In genomic region chr4:56387023-56388001, GRCh38 we compare ENCODE assay signal across 8 cellular contexts. TPM values are rescaled to one million over a fixed set of nuclear protein-coding genes. Genes with fewer than 3 reads are reported as not detected.
A peak's percentile ranks its signal among the peaks of the same experiment; 100 is the strongest.
DNase-seq lines count a peak whose midpoint lies in the region; ATAC-seq lines count a peak whose summit lies in the region.

A gene with protein sequence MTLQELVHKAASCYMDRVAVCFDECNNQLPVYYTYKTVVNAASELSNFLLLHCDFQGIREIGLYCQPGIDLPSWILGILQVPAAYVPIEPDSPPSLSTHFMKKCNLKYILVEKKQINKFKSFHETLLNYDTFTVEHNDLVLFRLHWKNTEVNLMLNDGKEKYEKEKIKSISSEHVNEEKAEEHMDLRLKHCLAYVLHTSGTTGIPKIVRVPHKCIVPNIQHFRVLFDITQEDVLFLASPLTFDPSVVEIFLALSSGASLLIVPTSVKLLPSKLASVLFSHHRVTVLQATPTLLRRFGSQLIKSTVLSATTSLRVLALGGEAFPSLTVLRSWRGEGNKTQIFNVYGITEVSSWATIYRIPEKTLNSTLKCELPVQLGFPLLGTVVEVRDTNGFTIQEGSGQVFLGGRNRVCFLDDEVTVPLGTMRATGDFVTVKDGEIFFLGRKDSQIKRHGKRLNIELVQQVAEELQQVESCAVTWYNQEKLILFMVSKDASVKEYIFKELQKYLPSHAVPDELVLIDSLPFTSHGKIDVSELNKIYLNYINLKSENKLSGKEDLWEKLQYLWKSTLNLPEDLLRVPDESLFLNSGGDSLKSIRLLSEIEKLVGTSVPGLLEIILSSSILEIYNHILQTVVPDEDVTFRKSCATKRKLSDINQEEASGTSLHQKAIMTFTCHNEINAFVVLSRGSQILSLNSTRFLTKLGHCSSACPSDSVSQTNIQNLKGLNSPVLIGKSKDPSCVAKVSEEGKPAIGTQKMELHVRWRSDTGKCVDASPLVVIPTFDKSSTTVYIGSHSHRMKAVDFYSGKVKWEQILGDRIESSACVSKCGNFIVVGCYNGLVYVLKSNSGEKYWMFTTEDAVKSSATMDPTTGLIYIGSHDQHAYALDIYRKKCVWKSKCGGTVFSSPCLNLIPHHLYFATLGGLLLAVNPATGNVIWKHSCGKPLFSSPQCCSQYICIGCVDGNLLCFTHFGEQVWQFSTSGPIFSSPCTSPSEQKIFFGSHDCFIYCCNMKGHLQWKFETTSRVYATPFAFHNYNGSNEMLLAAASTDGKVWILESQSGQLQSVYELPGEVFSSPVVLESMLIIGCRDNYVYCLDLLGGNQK (minus strand): TSS chr4:56387491. CDS start chr4:56384299, 3,192 bp downstream.

- no peaks in the 10 kb centered on the region for H3K9me3 ChIP-seq in BLaER1

- peaks cover 30% of the 10 kb centered on the region for H3K4me1 ChIP-seq in BLaER1

- peak within 1 kb of the TSS; percentile 79 for H3K4me3 ChIP-seq in BLaER1

- no peaks in the 10 kb centered on the region for H4K20me1 ChIP-seq in BLaER1

- H3K36me3 ChIP-seq in BLaER1 = peaks cover 12% of the 10 kb centered on the region

- peak within 1 kb of the TSS; percentile 89 for H3K9ac ChIP-seq in BLaER1

- no peaks in the 10 kb centered on the region for H3K27me3 ChIP-seq in BLaER1

- peak within 1 kb of the TSS; percentile 94 for H3K4me2 ChIP-seq in BLaER1

- ATAC-seq in GM19328 (IDR thresholded peaks at IDR 0.05; ENCODE audit: unreplicated experiment) = peak; percentile 95
- ATAC-seq in HG03520 (IDR thresholded peaks at IDR 0.05; ENCODE audit: unreplicated experiment) = peak; percentile 93
- ATAC-seq in left lobe of liver = peak; percentile 96

- DNase-seq in NCI-H69 (lab: John Stamatoyannopoulos, UW) (peak; percentile 92), dedifferentiated amniotic fluid mesenchymal stem cell (ENCODE audit: extremely low spot score) (peak; percentile 90), left lobe of liver (ENCODE audit: low spot score) (peak; percentile 95)
- peak; percentile 97 for DNase-seq in activated CD4-positive, alpha-beta T cell treated with anti-CD3 and anti-CD28 coated beads, Interleukin-2, amount 50 U/mL, for 1 hour
- DNase-seq in stimulated activated CD4-positive, alpha-beta T cell treated with anti-CD3 and anti-CD28 coated beads, Interleukin-2, amount 100 ng/mL, for 4 hours (ENCODE audit: low read depth) = peak; percentile 91

- H3K27ac ChIP-seq in BLaER1 = peak within 1 kb of the TSS; percentile 83

RNA-seq across cellular contexts. Expression of the gene that starts here (rescaled TPM):
- total RNA-seq in left lobe of liver = 5.4 TPM

Comparison
In these comparisons a context has a peak if more than half of its experiments do, and no peak if none do; other contexts are left out.
1. Peak in every context shown above with its lines: DNase-seq, ATAC-seq, H3K4me3 ChIP-seq and H3K27ac ChIP-seq.